23 cellular contexts compared by ENCODE assay signal in genomic region chr11:76456571-76456970, GRCh38.
"Had no signal": no experiment of that assay in that cellular context is flagged by ENCODE, and none has a peak within 500 bp of the region (broad histone marks: within the 10 kb centered on the region; RNA-seq: fewer than 3 reads in every experiment).

No MANE protein-coding gene starts in this region.

- H3K4me3 Mint-ChIP-seq: activated CD4-positive, alpha-beta memory T cell treated with anti-CD3 and anti-CD28 coated beads, Interleukin-2, amount 10 ng/mL, durations not matched to agents 7 days and 5 days; activated naive CD4-positive, alpha-beta T cell treated with anti-CD3 and anti-CD28 coated beads for 36 hours; activated T-cell treated with anti-CD3 and anti-CD28 coated beads, Interleukin-2, amount 50 U/mL, for 72 hours; naive thymus-derived CD8-positive, alpha-beta T cell; stimulated activated effector memory CD8-positive, alpha-beta T cell treated with anti-CD3 and anti-CD28 coated beads, Interleukin-12 subunit alpha, Interleukin-12 subunit beta, amount 100 ng/mL, for 72 hours; stimulated activated naive CD8-positive, alpha-beta T cell treated with anti-CD3 and anti-CD28 coated beads, Interleukin-15, amount 100 ng/mL, for 72 hours; T-helper 1 cell treated with Interleukin-12 subunit alpha and Interleukin-12 subunit beta and Interleukin-4 antibody, amounts not matched to agents 30 μg/mL and 1 μg/mL, for 36 hours had no signal

- H3K9me3 ChIP-seq: lower lobe of right lung, psoas muscle, suprapubic skin, tibial nerve had no signal

- ATAC-seq: activated T-cell treated with anti-CD3 and anti-CD28 coated beads, Interleukin-2, amount 50 U/mL, for 72 hours; left colon; lower lobe of right lung; naive thymus-derived CD8-positive, alpha-beta T cell; psoas muscle; right cardiac atrium; stimulated activated effector memory CD8-positive, alpha-beta T cell treated with anti-CD3 and anti-CD28 coated beads, Interleukin-12 subunit alpha, Interleukin-12 subunit beta, amount 100 ng/mL, for 72 hours; stimulated activated naive CD8-positive, alpha-beta T cell treated with anti-CD3 and anti-CD28 coated beads, Interleukin-15, amount 100 ng/mL, for 72 hours had no signal

- H3K27ac ChIP-seq: lower lobe of right lung, psoas muscle, suprapubic skin, tibial nerve had no signal

- DNase-seq: activated CD4-positive, alpha-beta memory T cell treated with anti-CD3 and anti-CD28 coated beads, Interleukin-2, amount 10 ng/mL, durations not matched to agents 7 days and 5 days; activated CD4-positive, alpha-beta T cell treated with anti-CD3 and anti-CD28 coated beads for 48 hours; activated effector memory CD4-positive, alpha-beta T cell treated with Interleukin-2 at 50 U/mL for 16 hours; activated naive CD4-positive, alpha-beta T cell treated with anti-CD3 and anti-CD28 coated beads for 36 hours; activated T-cell treated with anti-CD3 and anti-CD28 coated beads, Interleukin-2, amount 50 U/mL, for 72 hours; amygdala; effector CD4-positive, alpha-beta T cell; foreskin melanocyte; glutamatergic neuron; hippocampal formation; islet precursor cell; left colon; lower lobe of right lung; naive thymus-derived CD8-positive, alpha-beta T cell; psoas muscle; right cardiac atrium; stimulated activated CD4-positive, alpha-beta T cell treated with anti-CD3 and anti-CD28 coated beads, Interleukin-2, amount 100 ng/mL, for 24 hours; stimulated activated naive CD8-positive, alpha-beta T cell treated with anti-CD3 and anti-CD28 coated beads, Interleukin-15, amount 100 ng/mL, for 72 hours; T1000 had no signal

- H3K27me3 ChIP-seq: suprapubic skin, tibial nerve had no signal

- H3K4me1 ChIP-seq: lower lobe of right lung, psoas muscle, suprapubic skin had no signal

- H3K9me3 Mint-ChIP-seq: activated CD4-positive, alpha-beta memory T cell treated with anti-CD3 and anti-CD28 coated beads, Interleukin-2, amount 10 ng/mL, durations not matched to agents 7 days and 5 days; activated naive CD4-positive, alpha-beta T cell treated with anti-CD3 and anti-CD28 coated beads for 36 hours; activated T-cell treated with anti-CD3 and anti-CD28 coated beads, Interleukin-2, amount 50 U/mL, for 72 hours; naive thymus-derived CD8-positive, alpha-beta T cell; stimulated activated effector memory CD8-positive, alpha-beta T cell treated with anti-CD3 and anti-CD28 coated beads, Interleukin-12 subunit alpha, Interleukin-12 subunit beta, amount 100 ng/mL, for 72 hours; stimulated activated naive CD8-positive, alpha-beta T cell treated with anti-CD3 and anti-CD28 coated beads, Interleukin-15, amount 100 ng/mL, for 72 hours; T-helper 1 cell treated with Interleukin-12 subunit alpha and Interleukin-12 subunit beta and Interleukin-4 antibody, amounts not matched to agents 30 μg/mL and 1 μg/mL, for 36 hours had no signal

- H3K4me3 ChIP-seq: lower lobe of right lung, psoas muscle, suprapubic skin, tibial nerve had no signal

- H3K27me3 Mint-ChIP-seq: activated CD4-positive, alpha-beta memory T cell treated with anti-CD3 and anti-CD28 coated beads, Interleukin-2, amount 10 ng/mL, durations not matched to agents 7 days and 5 days; naive thymus-derived CD8-positive, alpha-beta T cell; stimulated activated naive CD8-positive, alpha-beta T cell treated with anti-CD3 and anti-CD28 coated beads, Interleukin-15, amount 100 ng/mL, for 72 hours had no signal

- H3K27ac Mint-ChIP-seq: activated CD4-positive, alpha-beta memory T cell treated with anti-CD3 and anti-CD28 coated beads, Interleukin-2, amount 10 ng/mL, durations not matched to agents 7 days and 5 days; activated naive CD4-positive, alpha-beta T cell treated with anti-CD3 and anti-CD28 coated beads for 36 hours; activated T-cell treated with anti-CD3 and anti-CD28 coated beads, Interleukin-2, amount 50 U/mL, for 72 hours; naive thymus-derived CD8-positive, alpha-beta T cell; stimulated activated effector memory CD8-positive, alpha-beta T cell treated with anti-CD3 and anti-CD28 coated beads, Interleukin-12 subunit alpha, Interleukin-12 subunit beta, amount 100 ng/mL, for 72 hours; stimulated activated naive CD8-positive, alpha-beta T cell treated with anti-CD3 and anti-CD28 coated beads, Interleukin-15, amount 100 ng/mL, for 72 hours; T-helper 1 cell treated with Interleukin-12 subunit alpha and Interleukin-12 subunit beta and Interleukin-4 antibody, amounts not matched to agents 30 μg/mL and 1 μg/mL, for 36 hours had no signal

- H3K4me1 Mint-ChIP-seq: stimulated activated effector memory CD8-positive, alpha-beta T cell treated with anti-CD3 and anti-CD28 coated beads, Interleukin-12 subunit alpha, Interleukin-12 subunit beta, amount 100 ng/mL, for 72 hours had no signal
